In the genomic region with DNA sequence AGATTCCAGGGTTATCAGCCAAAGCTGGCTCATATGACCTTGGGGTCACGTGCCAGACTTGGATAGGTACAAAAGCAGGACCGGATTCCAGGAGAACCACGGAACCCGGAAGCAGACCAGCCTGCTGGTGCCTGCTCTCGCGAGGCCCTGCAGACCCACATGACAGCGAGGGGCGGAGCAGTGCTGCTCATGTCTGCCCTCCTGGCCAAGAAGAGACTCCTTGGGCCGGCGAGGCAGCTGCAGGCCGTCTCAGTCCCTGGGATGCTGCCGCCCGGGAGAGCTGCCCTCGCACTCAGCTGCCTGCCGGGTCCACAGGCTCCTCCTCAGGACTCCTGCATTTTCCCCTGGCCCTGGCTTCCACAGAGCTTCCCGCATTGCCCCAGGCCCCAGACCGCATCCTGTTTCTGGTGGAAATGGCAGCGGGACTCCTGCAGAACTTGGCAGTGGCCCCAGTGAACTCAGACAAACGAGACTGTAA, we compare ENCODE assay signal across 23 cellular contexts.
A peak's percentile ranks its signal among the peaks of the same experiment; 100 is the strongest.
DNase-seq lines count a peak whose midpoint lies in the region; ATAC-seq and TF ChIP-seq lines count a peak whose summit lies in the region.
"Had no signal": no experiment of that assay in that cellular context is flagged by ENCODE, and none has a peak within 500 bp of the region (broad histone marks: within the 10 kb centered on the region; RNA-seq: fewer than 3 reads in every experiment).

No MANE protein-coding gene starts in this region.

- no peaks in the 10 kb centered on the region for H3K36me3 Mint-ChIP-seq in nephron progenitor cell (ENCODE audit: low read depth)
- H3K36me3 Mint-ChIP-seq: natural killer cell had no signal

- H3K27me3 Mint-ChIP-seq in nephron progenitor cell (ENCODE audit: low read depth, poor library complexity) = no peaks in the 10 kb centered on the region
- H3K27me3 Mint-ChIP-seq: activated CD4-positive, alpha-beta T cell treated with anti-CD3 and anti-CD28 coated beads for 36 hours; activated naive CD8-positive, alpha-beta T cell treated with anti-CD3 and anti-CD28 coated beads, Interleukin-2, amount 50 U/mL, for 24 hours; CD4-positive, alpha-beta T cell; dendritic cell treated with granulocyte-macrophage colony-stimulating factor and Interleukin-4, amounts not matched to agents 40 ng/mL and 50 ng/mL, for 4 days; T-helper 17 cell had no signal

- no peak overlapping the region for H3K4me3 Mint-ChIP-seq in nephron progenitor cell
- H3K4me3 Mint-ChIP-seq: activated CD4-positive, alpha-beta T cell treated with anti-CD3 and anti-CD28 coated beads for 36 hours; activated naive CD8-positive, alpha-beta T cell treated with anti-CD3 and anti-CD28 coated beads, Interleukin-2, amount 50 U/mL, for 24 hours; CD4-positive, alpha-beta T cell; dendritic cell treated with granulocyte-macrophage colony-stimulating factor and Interleukin-4, amounts not matched to agents 40 ng/mL and 50 ng/mL, for 4 days; natural killer cell; T-helper 17 cell had no signal

- TF ChIP-seq CTCF in nephron progenitor cell (IDR thresholded peaks at IDR 0.05) (no peak), GM20000 (IDR thresholded peaks at IDR 0.05; ENCODE audit: extremely low read depth, missing control alignments) (no peak)

- peaks cover 22% of the 10 kb centered on the region for H3K9me3 Mint-ChIP-seq in nephron progenitor cell

- DNase-seq in DMS 273 (lab: John Stamatoyannopoulos, UW; ENCODE audit: unreplicated experiment) = peak; percentile 3
- no peak for DNase-seq in DMS 273 treated with DMSO at 0.1 percent for 48 hours (lab: John Stamatoyannopoulos, UW)
- DNase-seq in NCI-H69 (lab: John Stamatoyannopoulos, UW) = peak; percentile 90
- peak; percentile 69 for DNase-seq in islet precursor cell
- no peak for DNase-seq in nephron progenitor cell
- DNase-seq in GM20000 (ENCODE audit: low spot score) = no peak
- DNase-seq in 8988T = no peak
- DNase-seq: activated CD4-positive, alpha-beta T cell treated with anti-CD3 and anti-CD28 coated beads for 36 hours; activated CD8-positive, alpha-beta memory T cell treated with anti-CD3 and anti-CD28 coated beads for 24 hours; activated gamma-delta T cell; activated naive CD8-positive, alpha-beta T cell treated with anti-CD3 and anti-CD28 coated beads, Interleukin-2, amount 50 U/mL, for 24 hours; activated T-cell treated with anti-CD3 and anti-CD28 coated beads, Interleukin-2, amount 50 U/mL, for 1 hour; caudate nucleus; CD4-positive, alpha-beta T cell; GM23248; natural killer cell; NCI-H1105 treated with DMSO at 0.1 percent for 48 hours; NK-92 treated with Interleukin-12 subunit alpha and Interleukin-12 subunit beta, amount 100 ng/mL, for 24 hours; stomach; T-helper 17 cell; tibial artery had no signal

- no peaks in the 10 kb centered on the region for H3K4me1 Mint-ChIP-seq in nephron progenitor cell
- H3K4me1 Mint-ChIP-seq: activated CD4-positive, alpha-beta T cell treated with anti-CD3 and anti-CD28 coated beads for 36 hours; activated naive CD8-positive, alpha-beta T cell treated with anti-CD3 and anti-CD28 coated beads, Interleukin-2, amount 50 U/mL, for 24 hours; natural killer cell; T-helper 17 cell had no signal

- ATAC-seq in SK-N-SH treated with all-trans-retinoic acid at 6 μM for 48 hours = peak; percentile 65; the same call in 2 of the 3 replicates
- ATAC-seq: activated CD4-positive, alpha-beta T cell treated with anti-CD3 and anti-CD28 coated beads for 36 hours; activated naive CD8-positive, alpha-beta T cell treated with anti-CD3 and anti-CD28 coated beads, Interleukin-2, amount 50 U/mL, for 24 hours; natural killer cell; T-helper 17 cell had no signal

- H3K27ac Mint-ChIP-seq in nephron progenitor cell = no peak overlapping the region
- H3K27ac Mint-ChIP-seq: activated CD4-positive, alpha-beta T cell treated with anti-CD3 and anti-CD28 coated beads for 36 hours; activated naive CD8-positive, alpha-beta T cell treated with anti-CD3 and anti-CD28 coated beads, Interleukin-2, amount 50 U/mL, for 24 hours; CD4-positive, alpha-beta T cell; dendritic cell treated with granulocyte-macrophage colony-stimulating factor and Interleukin-4, amounts not matched to agents 40 ng/mL and 50 ng/mL, for 4 days; natural killer cell; T-helper 17 cell had no signal

TF ChIP-seq in SK-N-SH treated with all-trans-retinoic acid at 6 μM for 48 hours, 23 proteins besides CTCF, POLR2A, EP300 and RAD21:
- TF ChIP-seq, protein P1, sequence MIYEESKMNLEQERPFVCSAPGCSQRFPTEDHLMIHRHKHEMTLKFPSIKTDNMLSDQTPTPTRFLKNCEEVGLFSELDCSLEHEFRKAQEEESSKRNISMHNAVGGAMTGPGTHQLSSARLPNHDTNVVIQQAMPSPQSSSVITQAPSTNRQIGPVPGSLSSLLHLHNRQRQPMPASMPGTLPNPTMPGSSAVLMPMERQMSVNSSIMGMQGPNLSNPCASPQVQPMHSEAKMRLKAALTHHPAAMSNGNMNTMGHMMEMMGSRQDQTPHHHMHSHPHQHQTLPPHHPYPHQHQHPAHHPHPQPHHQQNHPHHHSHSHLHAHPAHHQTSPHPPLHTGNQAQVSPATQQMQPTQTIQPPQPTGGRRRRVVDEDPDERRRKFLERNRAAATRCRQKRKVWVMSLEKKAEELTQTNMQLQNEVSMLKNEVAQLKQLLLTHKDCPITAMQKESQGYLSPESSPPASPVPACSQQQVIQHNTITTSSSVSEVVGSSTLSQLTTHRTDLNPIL (CRISPR knock-in tag; IDR thresholded peaks at IDR 0.05; ENCODE audit: low read depth) = no peak
- TF ChIP-seq ZFP30 (CRISPR knock-in tag; IDR thresholded peaks at IDR 0.05) (no peak), TCF4 (CRISPR knock-in tag; IDR thresholded peaks at IDR 0.05; ENCODE audit: borderline replicate concordance) (peak; percentile 29; the same call in 1 of the 2 replicates), PPARA (CRISPR knock-in tag; IDR thresholded peaks at IDR 0.05; ENCODE audit: borderline replicate concordance) (no peak), RARB (CRISPR knock-in tag; IDR thresholded peaks at IDR 0.05) (no peak), ZFP3 (CRISPR knock-in tag; IDR thresholded peaks at IDR 0.05) (no peak), ZNF8 (CRISPR knock-in tag; IDR thresholded peaks at IDR 0.05) (no peak), BACH2 (CRISPR knock-in tag; IDR thresholded peaks at IDR 0.05; ENCODE audit: borderline replicate concordance) (no peak)
TF ChIP-seq in SK-N-SH treated with all-trans-retinoic acid at 6 μM for 48 hours: peak in this region for 1.

Comparison
In these comparisons a context has a peak if more than half of its experiments do, and no peak if none do; other contexts are left out.
1. DNase-seq: peak in DMS 273 (single experiment), NCI-H69 (single experiment) and islet precursor cell (single experiment); none in DMS 273 treated with DMSO at 0.1 percent for 48 hours (single experiment), nephron progenitor cell (single experiment), GM20000 (single experiment) and 8988T (single experiment).